Comparison of ENCODE assay signal across 27 cellular contexts in genomic region chr6:39428152-39428551, GRCh38.
"Had no signal": no experiment of that assay in that cellular context is flagged by ENCODE, and none has a peak within 500 bp of the region (broad histone marks: within the 10 kb centered on the region; RNA-seq: fewer than 3 reads in every experiment).

No MANE protein-coding gene starts in this region.

- H3K27ac Mint-ChIP-seq: activated CD4-positive, alpha-beta T cell treated with anti-CD3 and anti-CD28 coated beads, Interleukin-2, amount 10 ng/mL, durations not matched to agents 7 days and 5 days; activated naive CD4-positive, alpha-beta T cell treated with anti-CD3 and anti-CD28 coated beads for 36 hours; activated naive CD4-positive, alpha-beta T cell treated with anti-CD3 and anti-CD28 coated beads, Interleukin-2, amount 50 U/mL, for 72 hours; activated T-helper 1 cell treated with anti-CD3 and anti-CD28 coated beads, Interleukin-12 subunit alpha, Interleukin-12 subunit beta, Interleukin-2, Interleukin-4 antibody, amounts not matched to agents 30 ng/mL and 10 ng/mL and 1 ng/mL, durations not matched to agents 14 hours and 24 hours and 36 hours; T-helper 1 cell treated with Interleukin-12 subunit alpha and Interleukin-12 subunit beta and Interleukin-4 antibody, amounts not matched to agents 30 μg/mL and 1 μg/mL, for 36 hours; T-helper 2 cell treated with Interferon-gamma antibody and Interleukin-4, amounts not matched to agents 5 μg/mL and 100 μg/mL, for 36 hours had no signal

- H3K9me3 Mint-ChIP-seq: activated CD4-positive, alpha-beta T cell treated with anti-CD3 and anti-CD28 coated beads, Interleukin-2, amount 10 ng/mL, durations not matched to agents 7 days and 5 days; activated naive CD4-positive, alpha-beta T cell treated with anti-CD3 and anti-CD28 coated beads for 36 hours; activated naive CD4-positive, alpha-beta T cell treated with anti-CD3 and anti-CD28 coated beads, Interleukin-2, amount 50 U/mL, for 72 hours; activated T-cell treated with anti-CD3 and anti-CD28 coated beads, Interleukin-2, amount 50 U/mL, for 4 hours; activated T-helper 1 cell treated with anti-CD3 and anti-CD28 coated beads, Interleukin-12 subunit alpha, Interleukin-12 subunit beta, Interleukin-2, Interleukin-4 antibody, amounts not matched to agents 30 ng/mL and 10 ng/mL and 1 ng/mL, durations not matched to agents 14 hours and 24 hours and 36 hours; T-helper 1 cell treated with Interleukin-12 subunit alpha and Interleukin-12 subunit beta and Interleukin-4 antibody, amounts not matched to agents 30 μg/mL and 1 μg/mL, for 36 hours; T-helper 2 cell treated with Interferon-gamma antibody and Interleukin-4, amounts not matched to agents 5 μg/mL and 100 μg/mL, for 36 hours had no signal

- H3K27me3 ChIP-seq: adrenal gland, body of pancreas, Peyer's patch, SJCRH30 had no signal

- H3K4me3 ChIP-seq: adrenal gland, body of pancreas, K562, Peyer's patch, SJCRH30 had no signal

- H3K27ac ChIP-seq: adrenal gland, body of pancreas, Peyer's patch, SJCRH30 had no signal

- H3K4me2 ChIP-seq: SK-N-SH had no signal

- DNase-seq: activated CD4-positive, alpha-beta T cell treated with anti-CD3 and anti-CD28 coated beads, Interleukin-2, amount 10 ng/mL, durations not matched to agents 7 days and 5 days; activated CD4-positive, alpha-beta T cell treated with anti-CD3 and anti-CD28 coated beads, Interleukin-2, amount 50 U/mL, for 48 hours; activated CD8-positive, alpha-beta memory T cell treated with anti-CD3 and anti-CD28 coated beads, Interleukin-2, amount 50 U/mL, for 4 hours; activated gamma-delta T cell treated with Interleukin-2 at 50 U/mL for 16 hours; activated naive CD4-positive, alpha-beta T cell treated with anti-CD3 and anti-CD28 coated beads for 36 hours; activated T-cell treated with anti-CD3 and anti-CD28 coated beads for 4 hours; activated T-cell treated with anti-CD3 and anti-CD28 coated beads, Interleukin-2, amount 50 U/mL, for 4 hours; adrenal gland; body of pancreas; central memory CD4-positive, alpha-beta T cell; NCI-H1105; NCI-H1417 treated with DMSO at 0.1 percent for 48 hours; NCI-H187 treated with DMSO at 0.1 percent for 48 hours; NCI-H345; NCI-H524 treated with DMSO at 0.1 percent for 48 hours; NK-92 treated with Interleukin-12 subunit alpha and Interleukin-12 subunit beta, amount 100 ng/mL, for 24 hours; PC-3; Peyer's patch; Right ventricle myocardium superior; RPMI8226; SJCRH30; SK-N-SH had no signal

- H3K4me3 Mint-ChIP-seq: activated CD4-positive, alpha-beta T cell treated with anti-CD3 and anti-CD28 coated beads, Interleukin-2, amount 10 ng/mL, durations not matched to agents 7 days and 5 days; activated naive CD4-positive, alpha-beta T cell treated with anti-CD3 and anti-CD28 coated beads for 36 hours; activated T-cell treated with anti-CD3 and anti-CD28 coated beads, Interleukin-2, amount 50 U/mL, for 4 hours; activated T-helper 1 cell treated with anti-CD3 and anti-CD28 coated beads, Interleukin-12 subunit alpha, Interleukin-12 subunit beta, Interleukin-2, Interleukin-4 antibody, amounts not matched to agents 30 ng/mL and 10 ng/mL and 1 ng/mL, durations not matched to agents 14 hours and 24 hours and 36 hours; T-helper 1 cell treated with Interleukin-12 subunit alpha and Interleukin-12 subunit beta and Interleukin-4 antibody, amounts not matched to agents 30 μg/mL and 1 μg/mL, for 36 hours; T-helper 2 cell treated with Interferon-gamma antibody and Interleukin-4, amounts not matched to agents 5 μg/mL and 100 μg/mL, for 36 hours had no signal

- H3K36me3 Mint-ChIP-seq: activated naive CD4-positive, alpha-beta T cell treated with anti-CD3 and anti-CD28 coated beads, Interleukin-2, amount 50 U/mL, for 72 hours had no signal

- H3K4me1 ChIP-seq: adrenal gland, body of pancreas had no signal

- H3K9me3 ChIP-seq: adrenal gland, body of pancreas, Peyer's patch, SJCRH30, SK-N-SH had no signal

- H3K36me3 ChIP-seq: adrenal gland, Peyer's patch, SJCRH30 had no signal

- H3K9ac ChIP-seq: SK-N-SH had no signal
